1 cellular context compared by ENCODE assay signal in genomic region chr4:128649161-128649560, GRCh38.
TF ChIP-seq lines count a peak whose summit lies in the region.

No MANE protein-coding gene starts in this region.

TF ChIP-seq in HepG2, 621 proteins besides CTCF, POLR2A, EP300 and RAD21 (continued from another document):
- TF ChIP-seq ZBTB4 (CRISPR knock-in tag; IDR thresholded peaks at IDR 0.05; ENCODE audit: borderline replicate concordance), result no peak
- TF ChIP-seq TOE1 (CRISPR knock-in tag; IDR thresholded peaks at IDR 0.05), result no peak
- peak; percentile 63; the same call in 1 of the 2 replicates for TF ChIP-seq LCORL (IDR thresholded peaks at IDR 0.05)
- no peak for TF ChIP-seq LCORL (CRISPR knock-in tag; IDR thresholded peaks at IDR 0.05)
